In genomic region chr21:5123655-5124054, GRCh38 we compare ENCODE assay signal across 8 cellular contexts.
DNase-seq lines count a peak whose midpoint lies in the region; ATAC-seq, FAIRE-seq and TF ChIP-seq lines count a peak whose summit lies in the region.
"Not testable (repeated sequence)": the region's sequence is repeated elsewhere in the genome, so short reads cannot be mapped to it uniquely, and the experiment has no call there.

No MANE protein-coding gene starts in this region.

- H3K4me1 Mint-ChIP-seq in type B pancreatic cell (ENCODE audit: unreplicated experiment) = not testable (repeated sequence)

- not testable (repeated sequence) for H3K23ac ChIP-seq in H1 (ENCODE audit: insufficient read length)

- H3K9me3 ChIP-seq in WERI-Rb-1 (ENCODE audit: severe bottlenecking); H1 (ENCODE audit: insufficient read depth in 2 of 2, low read depth in 1 of 2, low read length in 1 of 2); lung (ENCODE audit: control insufficient read depth in 2 of 2, insufficient read depth in 1 of 2, low read length in 1 of 2): not testable (repeated sequence)

- peak; percentile 5 to 14; a peak in 1 of 4 replicates for TF ChIP-seq RAD21 in H1 (IDR thresholded peaks at IDR 0.05 in 1 of 2, conservative IDR thresholded peaks at IDR 0.05 in 1 of 2; ENCODE audit: low read depth in 2 of 2, low read length in 2 of 2)

- not testable (repeated sequence) for H3K27ac Mint-ChIP-seq in type B pancreatic cell

- not testable (repeated sequence) for H3K18ac ChIP-seq in H1 (ENCODE audit: extremely low read depth, low read length)

- not testable (repeated sequence) for H3K4ac ChIP-seq in H1 (replicated peaks; ENCODE audit: insufficient read length, low read depth, low read length)

- H3K9me3 Mint-ChIP-seq in type B pancreatic cell = not testable (repeated sequence)

- not testable (repeated sequence) for H2BK15ac ChIP-seq in H1 (ENCODE audit: low read length)

- H4K20me1 ChIP-seq in H1 (replicated peaks in 1 of 2; ENCODE audit: control insufficient read depth in 1 of 2, insufficient read depth in 2 of 2, low read length in 2 of 2) = not testable (repeated sequence)

- not testable (repeated sequence) for H3K27ac ChIP-seq in WERI-Rb-1; H1 (ENCODE audit: low read depth, low read length); lung (ENCODE audit: low read depth in 1 of 2, low read length in 1 of 2)

- not testable (repeated sequence) for H2AK5ac ChIP-seq in H1 (ENCODE audit: low read depth, low read length)

- H2BK20ac ChIP-seq in H1 (ENCODE audit: low read length) = not testable (repeated sequence)

- H3K56ac ChIP-seq in H1 (replicated peaks; ENCODE audit: insufficient read length, low read depth, low read length) = not testable (repeated sequence)

- ATAC-seq in HG02678 (IDR thresholded peaks at IDR 0.05; ENCODE audit: unreplicated experiment) (peak; percentile 46), lung (ENCODE audit: insufficient read depth, low FRiP score) (peak; percentile 62)

- not testable (repeated sequence) for H3K36me3 Mint-ChIP-seq in type B pancreatic cell

- not testable (repeated sequence) for H3K4me2 ChIP-seq in H1 (ENCODE audit: insufficient read depth in 1 of 2, low read depth in 2 of 2, low read length in 2 of 2)

- H4K8ac ChIP-seq in H1 (ENCODE audit: extremely low read depth, insufficient read depth, low read length) = not testable (repeated sequence)

- not testable (repeated sequence) for H3K4me3 Mint-ChIP-seq in type B pancreatic cell

- not testable (repeated sequence) for H2BK5ac ChIP-seq in H1 (ENCODE audit: low read depth, low read length)

- not testable (repeated sequence) for H2BK12ac ChIP-seq in H1 (ENCODE audit: low read depth, low read length)

- not testable (repeated sequence) for H3K14ac ChIP-seq in H1 (ENCODE audit: insufficient read length)

- H3K23me2 ChIP-seq in H1 (ENCODE audit: low read depth, low read length) = not testable (repeated sequence)

- H3K4me1 ChIP-seq in H1 (replicated peaks in 1 of 4; ENCODE audit: control insufficient read depth in 3 of 4, insufficient read depth in 4 of 4, low read length in 3 of 4); lung (ENCODE audit: control insufficient read depth in 2 of 2, insufficient read depth in 2 of 2, low read length in 2 of 2): not testable (repeated sequence)

- peak; percentile 53 for TF ChIP-seq CTCF in GM13976 (IDR thresholded peaks at IDR 0.05; ENCODE audit: borderline replicate concordance, control extremely low read depth, extremely low read depth, insufficient read depth, missing control alignments)
- peak; percentile 52 for TF ChIP-seq CTCF in WERI-Rb-1 (IDR thresholded peaks at IDR 0.05; ENCODE audit: low read depth, low read length)
- peak in 2 of 3 experiments; percentile 22 to 25; a peak in 2 of 4 replicates for TF ChIP-seq CTCF in H1 (IDR thresholded peaks at IDR 0.05; ENCODE audit: control extremely low read depth in 1 of 3, insufficient read depth in 1 of 3, low read depth in 1 of 3, low read length in 3 of 3)
- TF ChIP-seq CTCF in lung (IDR thresholded peaks at IDR 0.05; ENCODE audit: control extremely low read depth, extremely low read depth) = peak; percentile 9
- TF ChIP-seq CTCF in type B pancreatic cell (conservative IDR thresholded peaks at IDR 0.05) = peak; percentile 62

- H2AFZ ChIP-seq in H1 (ENCODE audit: low read length) = not testable (repeated sequence)

- H3K79me1 ChIP-seq in H1 (ENCODE audit: low read depth, low read length) = not testable (repeated sequence)

- not testable (repeated sequence) for TF ChIP-seq POLR2A in H1 (IDR thresholded peaks at IDR 0.05; ENCODE audit: control extremely low read depth in 1 of 2, low read depth in 2 of 2, low read length in 2 of 2)

- TF ChIP-seq EP300 in H1 (IDR thresholded peaks at IDR 0.05; ENCODE audit: borderline replicate concordance in 1 of 2, low read depth in 2 of 2, low read length in 2 of 2) = not testable (repeated sequence)

- not testable (repeated sequence) for H2BK120ac ChIP-seq in H1 (replicated peaks; ENCODE audit: low read depth, low read length)

- not testable (repeated sequence) for H4K5ac ChIP-seq in H1 (ENCODE audit: insufficient read length, low read depth, low read length)

- not testable (repeated sequence) for H3K9ac ChIP-seq in H1 (replicated peaks in 1 of 4; ENCODE audit: extremely low read depth in 1 of 4, low read depth in 3 of 4, low read length in 3 of 4)

- H3K36me3 ChIP-seq in WERI-Rb-1; H1 (ENCODE audit: control insufficient read depth in 2 of 4, insufficient read depth in 4 of 4, low read length in 3 of 4); lung (ENCODE audit: control insufficient read depth in 2 of 2, insufficient read depth in 2 of 2, low read length in 2 of 2): not testable (repeated sequence)

- WGBS in H1 (ENCODE audit: extremely low coverage in 1 of 2, insufficient coverage in 1 of 2, insufficient read length in 1 of 2, insufficient replicate concordance in 2 of 2, low coverage in 1 of 2, low lambda C conversion rate in 2 of 2, missing lambda C conversion rate in 1 of 2), 2 experiments = no CpG with 5 or more reads among the region's 16 CpGs
- 10 to 25% methylated on average over 4 to 13 of the region's 16 CpGs for WGBS in lung, 2 donors

- not testable (repeated sequence) for H3K4me3 ChIP-seq in WERI-Rb-1 (ENCODE audit: low read depth, low read length); H1 (ENCODE audit: extremely low read depth in 1 of 4, insufficient read depth in 2 of 4, low read depth in 3 of 4, low read length in 4 of 4); lung

- DNase-seq in GM13976 (ENCODE audit: low spot score); type B pancreatic cell (ENCODE audit: extremely low spot score, unreplicated experiment): not testable (repeated sequence)
- DNase-seq in WERI-Rb-1 (peak; percentile 81), H1 (ENCODE audit: low read depth in 1 of 2, low spot score in 2 of 2) (peak in 1 of 2 experiments; percentile 83), lung (ENCODE audit: low spot score) (peak; percentile 82)
- DNase-seq in activated T-helper 1 cell treated with anti-CD3 and anti-CD28 coated beads, Interleukin-2, amount 50 U/mL, for 16 hours (ENCODE audit: low read depth in 1 of 2, low spot score in 1 of 2) = peak; percentile 46 to 59
- DNase-seq in stimulated activated CD4-positive, alpha-beta T cell treated with anti-CD3 and anti-CD28 coated beads, Interleukin-2, amount 100 ng/mL, for 24 hours = peak; percentile 76 to 82

- in situ Hi-C loops in GM13976 (cut with MboI; ENCODE audit: low sequenced_read_pairs, unreplicated experiment) = not testable (repeated sequence)

- CTCF ChIA-PET in H1 (lab: Charles Lee; ENCODE audit: partially characterized antibody) = not testable (repeated sequence)

- POLR2A ChIA-PET in H1 (lab: Charles Lee; ENCODE audit: partially characterized antibody) = not testable (repeated sequence)

- H3K27me3 Mint-ChIP-seq in type B pancreatic cell = not testable (repeated sequence)

- H3K27me3 ChIP-seq in WERI-Rb-1 (ENCODE audit: insufficient read depth, low read depth, severe bottlenecking); H1 (replicated peaks in 1 of 4; ENCODE audit: control insufficient read depth in 3 of 4, extremely low read depth in 1 of 4, insufficient read depth in 3 of 4, low read length in 3 of 4); lung (ENCODE audit: control insufficient read depth, insufficient read depth): not testable (repeated sequence)

- not testable (repeated sequence) for FAIRE-seq in H1 (lab: Jason Lieb, UNC)

- not testable (repeated sequence) for H3K79me2 ChIP-seq in H1 (ENCODE audit: control insufficient read depth in 1 of 2, insufficient read depth in 2 of 2, low read length in 2 of 2)

- not testable (repeated sequence) for H4K91ac ChIP-seq in H1 (replicated peaks; ENCODE audit: insufficient read length, low read length)

Comparison
In these comparisons a context has a peak if more than half of its experiments do, and no peak if none do; other contexts are left out.
1. CTCF ChIP-seq: peak in every context shown above with its lines; median percentile 62 in type B pancreatic cell; 53 in GM13976; 52 in WERI-Rb-1; 24 in H1; 9 in lung.